ENCODE assay signal across 6 cellular contexts in genomic region chr19:14551134-14552007, GRCh38.
A peak's percentile ranks its signal among the peaks of the same experiment; 100 is the strongest.
DNase-seq lines count a peak whose midpoint lies in the region; TF ChIP-seq lines count a peak whose summit lies in the region.
"Not testable (repeated sequence)": the region's sequence is repeated elsewhere in the genome, so short reads cannot be mapped to it uniquely, and the experiment has no call there.

No MANE protein-coding gene starts in this region.

- DNase-seq in D341Med (ENCODE audit: low spot score) (peak; percentile 66), MV-4-11 (lab: John Stamatoyannopoulos, UW) (peak; percentile 96), cardiac fibroblast (ENCODE audit: low read depth in 2 of 2) (peak; percentile 21 to 77), medulla oblongata (ENCODE audit: extremely low spot score) (peak; percentile 57)
- DNase-seq in activated CD4-positive, alpha-beta T cell treated with anti-CD3 and anti-CD28 coated beads for 1 hour, result peak; percentile 73
- DNase-seq in stimulated activated CD8-positive, alpha-beta memory T cell treated with anti-CD3 and anti-CD28 coated beads, Interleukin-15, amount 100 ng/mL, for 1 hour (ENCODE audit: low read depth), result peak; percentile 56

- H3K4me3 ChIP-seq in cardiac fibroblast (replicated peaks in 1 of 2; ENCODE audit: low read depth in 2 of 2, low read length in 2 of 2), result not testable (repeated sequence)

- peak; percentile 17 for TF ChIP-seq CTCF in cardiac fibroblast (IDR thresholded peaks at IDR 0.05; ENCODE audit: low read depth, low read length)
